ENCODE assay signal across 7 cellular contexts in genomic region chr2:24972315-24972958, GRCh38. TPM values are rescaled to one million over a fixed set of nuclear protein-coding genes. Genes with fewer than 3 reads are reported as not detected.
DNase-seq lines count a peak whose midpoint lies in the region; ATAC-seq, FAIRE-seq and TF ChIP-seq lines count a peak whose summit lies in the region.

No MANE protein-coding gene starts in this region.

- peak overlapping the region; percentile 37 for H3K56ac ChIP-seq in H1 (replicated peaks; ENCODE audit: insufficient read length, low read depth, low read length)

- H4K91ac ChIP-seq in H1 (replicated peaks; ENCODE audit: insufficient read length, low read length) = no peak overlapping the region

- H2BK20ac ChIP-seq in H1 (ENCODE audit: low read length) = no peak overlapping the region

- 2% methylated on average over 17 of the region's 19 CpGs; no CpG with 5 or more reads in 1 of the 2 experiments for WGBS in H1 (ENCODE audit: extremely low coverage in 1 of 2, insufficient coverage in 1 of 2, insufficient read length in 1 of 2, insufficient replicate concordance in 2 of 2, low coverage in 1 of 2, low lambda C conversion rate in 2 of 2, missing lambda C conversion rate in 1 of 2), 2 experiments

- no peak overlapping the region for H3K23ac ChIP-seq in H1 (ENCODE audit: insufficient read length)

- TF ChIP-seq POLR2A in GM12891 (IDR thresholded peaks at IDR 0.05; ENCODE audit: low read depth, low read length) = no peak
- TF ChIP-seq POLR2A in H1 (IDR thresholded peaks at IDR 0.05; ENCODE audit: control extremely low read depth in 1 of 2, low read depth in 2 of 2, low read length in 2 of 2) = no peak

- H3K4ac ChIP-seq in H1 (replicated peaks; ENCODE audit: insufficient read length, low read depth, low read length) = no peak overlapping the region

- POLR2A ChIA-PET in H1 (lab: Charles Lee; ENCODE audit: partially characterized antibody) = interaction anchor here (0.6 to 2.1 kb wide), 7 partner anchors 10 to 425 kb away, joined by 3 to 11 read pairs (median 3); no protein-coding TSS in a partner anchor

- peak overlapping the region; percentile 34 for H4K5ac ChIP-seq in H1 (ENCODE audit: insufficient read length, low read depth, low read length)

- H3K4me3 ChIP-seq in H1 (ENCODE audit: extremely low read depth in 1 of 4, insufficient read depth in 2 of 4, low read depth in 3 of 4, low read length in 4 of 4) = peak overlapping the region; percentile 88 to 96 (median 92)

- no peaks in the 10 kb centered on the region for H4K20me1 ChIP-seq in H1 (replicated peaks in 1 of 2; ENCODE audit: control insufficient read depth in 1 of 2, insufficient read depth in 2 of 2, low read length in 2 of 2)

- H2BK5ac ChIP-seq in H1 (ENCODE audit: low read depth, low read length) = peak overlapping the region; percentile 99; the same call in 1 of the 2 replicates

- CTCF ChIA-PET in H1 (lab: Charles Lee; ENCODE audit: partially characterized antibody) = interaction anchor here (1.0 to 8.8 kb wide), 6 partner anchors 69 to 223 kb away, joined by 3 to 176 read pairs (median 4); partner anchors contain the start of gene EFR3B

- H3K27ac ChIP-seq in H1 (ENCODE audit: low read depth, low read length) = peak overlapping the region; percentile 94

- 0 out of 2 replicates have a peak overlapping the region, but pooled peaks have one; percentile 88 for H3K18ac ChIP-seq in H1 (ENCODE audit: extremely low read depth, low read length)

- H2BK120ac ChIP-seq in H1 (replicated peaks; ENCODE audit: low read depth, low read length) = no peak overlapping the region

- no peaks in the 10 kb centered on the region for H3K27me3 ChIP-seq in H1 (replicated peaks in 1 of 4; ENCODE audit: control insufficient read depth in 3 of 4, extremely low read depth in 1 of 4, insufficient read depth in 3 of 4, low read length in 3 of 4)

- DNase-seq in GM12891 (ENCODE audit: insufficient read length, low spot score) (peak; percentile 18), NCI-H146 (lab: John Stamatoyannopoulos, UW) (peak; percentile 72), H1 (ENCODE audit: low read depth in 1 of 2, low spot score in 2 of 2) (no peak), midbrain (lab: John Stamatoyannopoulos, UW) (peak; percentile 48)
- peak; percentile 21 to 24 for DNase-seq in activated CD4-positive, alpha-beta T cell treated with anti-CD3 and anti-CD28 coated beads, Interleukin-2, amount 50 U/mL, for 4 hours
- DNase-seq in stimulated activated naive CD8-positive, alpha-beta T cell treated with anti-CD3 and anti-CD28 coated beads, Interleukin-15, Interleukin-2, amounts not matched to agents 100 U/mL and 50 U/mL, for 24 hours = peak; percentile 39

- H4K8ac ChIP-seq in H1 (ENCODE audit: extremely low read depth, insufficient read depth, low read length) = peak overlapping the region; percentile 75; the same call in 1 of the 2 replicates

- no peak for TF ChIP-seq CTCF in H1 (IDR thresholded peaks at IDR 0.05; ENCODE audit: control extremely low read depth in 1 of 3, insufficient read depth in 1 of 3, low read depth in 1 of 3, low read length in 3 of 3)

- H3K36me3 ChIP-seq in H1 (ENCODE audit: control insufficient read depth in 2 of 4, insufficient read depth in 4 of 4, low read length in 3 of 4) = no peaks in the 10 kb centered on the region

- no peak overlapping the region for H3K14ac ChIP-seq in H1 (ENCODE audit: insufficient read length)

- peaks cover 0 to 6% of the 10 kb centered on the region in 2 experiments; a peak in 1 of 4 replicates for H3K79me2 ChIP-seq in H1 (ENCODE audit: control insufficient read depth in 1 of 2, insufficient read depth in 2 of 2, low read length in 2 of 2)

- H2AK5ac ChIP-seq in H1 (ENCODE audit: low read depth, low read length) = no peak overlapping the region

- no peaks in the 10 kb centered on the region for H3K79me1 ChIP-seq in H1 (ENCODE audit: low read depth, low read length)

- no peak for ATAC-seq in stimulated activated naive CD8-positive, alpha-beta T cell treated with anti-CD3 and anti-CD28 coated beads, Interleukin-15, Interleukin-2, amounts not matched to agents 100 U/mL and 50 U/mL, for 24 hours
- no peak for ATAC-seq in HG02970 (IDR thresholded peaks at IDR 0.05; ENCODE audit: low FRiP score, unreplicated experiment)

- peak overlapping the region; percentile 87 to 98 for H3K4me2 ChIP-seq in H1 (ENCODE audit: insufficient read depth in 1 of 2, low read depth in 2 of 2, low read length in 2 of 2)

- H2BK15ac ChIP-seq in H1 (ENCODE audit: low read length) = no peak overlapping the region

- no peak for TF ChIP-seq RAD21 in H1 (IDR thresholded peaks at IDR 0.05 in 1 of 2, conservative IDR thresholded peaks at IDR 0.05 in 1 of 2; ENCODE audit: low read depth in 2 of 2, low read length in 2 of 2)

- H2BK12ac ChIP-seq in H1 (ENCODE audit: low read depth, low read length) = no peak overlapping the region; the same call in 1 of the 2 replicates

- peak overlapping the region; percentile 43 for H2AFZ ChIP-seq in H1 (ENCODE audit: low read length)

- peak overlapping the region; percentile 69 to 95 (median 89) for H3K9ac ChIP-seq in H1 (replicated peaks in 1 of 4; ENCODE audit: extremely low read depth in 1 of 4, low read depth in 3 of 4, low read length in 3 of 4)

- FAIRE-seq in GM12891 (lab: Jason Lieb, UNC) (peak; percentile 67), H1 (lab: Jason Lieb, UNC) (no peak)

- TF ChIP-seq EP300 in H1 (IDR thresholded peaks at IDR 0.05; ENCODE audit: borderline replicate concordance in 1 of 2, low read depth in 2 of 2, low read length in 2 of 2) = no peak

- H3K4me1 ChIP-seq in H1 (replicated peaks in 1 of 4; ENCODE audit: control insufficient read depth in 3 of 4, insufficient read depth in 4 of 4, low read length in 3 of 4) = no peaks in the 10 kb centered on the region

- peaks cover 10% of the 10 kb centered on the region for H3K23me2 ChIP-seq in H1 (ENCODE audit: low read depth, low read length)

- H3K9me3 ChIP-seq in H1 (ENCODE audit: insufficient read depth in 2 of 2, low read depth in 1 of 2, low read length in 1 of 2) = no peaks in the 10 kb centered on the region

TF ChIP-seq in GM12891, 5 proteins besides CTCF, POLR2A, EP300 and RAD21:
- TF ChIP-seq POLR2AphosphoS5 (IDR thresholded peaks at IDR 0.05; ENCODE audit: low read depth, low read length) = no peak
- no peak; the same call in 1 of the 2 replicates for TF ChIP-seq TAF1 (IDR thresholded peaks at IDR 0.05; ENCODE audit: low read depth, low read length)
- TF ChIP-seq PAX5 (IDR thresholded peaks at IDR 0.05; ENCODE audit: insufficient read depth, low read length, severe bottlenecking) = no peak
- TF ChIP-seq SPI1 (IDR thresholded peaks at IDR 0.05; ENCODE audit: low read depth, low read length) = no peak
- TF ChIP-seq POU2F2 (IDR thresholded peaks at IDR 0.05; ENCODE audit: low read depth, low read length) = no peak
TF ChIP-seq in GM12891: peak in this region for 0.

TF ChIP-seq in H1, 55 proteins besides CTCF, POLR2A, EP300 and RAD21:
- TF ChIP-seq SIRT6 (IDR thresholded peaks at IDR 0.05; ENCODE audit: low read length) (no peak), ASH2L (IDR thresholded peaks at IDR 0.05; ENCODE audit: low read length) (peak; percentile 19)

RNA-seq across cellular contexts. Expression of gene DNAJC27, which starts 0.7 kb away (rescaled TPM):
- 1.2 TPM for polyA plus RNA-seq in GM12891 (2012; ENCODE audit: low read depth, missing spikeins)
- 3.7 and 4.5 TPM in 2 replicates for total RNA-seq in H1 (2021; fragmentation: NEBNext Ultra II Directional; extraction: Animal tissue kit (Norgen Biotek cat#: 25700))
- 1.4 and 1.5 TPM in 2 replicates for polyA plus RNA-seq in H1 (2011; rRNA removed)
- 2.6 TPM for polyA plus RNA-seq in H1 (2011; cell fraction: cytosol; rRNA removed)
- polyA plus RNA-seq in H1 (2011; cell fraction: nucleus; rRNA removed) = 2.0 TPM
- polyA plus RNA-seq in H1 (2012, experiment 1 of 2) = 1.7 to 2.8 TPM (median 2.0 TPM) in 4 replicates
- polyA plus RNA-seq in H1 (2012, experiment 2 of 2) = 0.68 TPM
- 2.7 TPM for polyA plus RNA-seq in H1 (2013, experiment 1 of 2)
- 2.5 TPM for polyA plus RNA-seq in H1 (2013, experiment 2 of 2)
- 3.1 and 4.4 TPM in 2 replicates for polyA minus RNA-seq in H1 (2011; rRNA and poly(A)+ RNA removed)
- polyA minus RNA-seq in H1 (2011; cell fraction: cytosol; rRNA and poly(A)+ RNA removed) = 0.73 TPM
- 3.3 TPM for polyA minus RNA-seq in H1 (2011; cell fraction: nucleus; rRNA and poly(A)+ RNA removed)

RNA-seq across cellular contexts. Expression of gene ADCY3, which starts 52.4 kb away (rescaled TPM):
- polyA plus RNA-seq in GM12891 (2012; ENCODE audit: low read depth, missing spikeins) = 95.3 TPM
- total RNA-seq in H1 (2021; fragmentation: NEBNext Ultra II Directional; extraction: Animal tissue kit (Norgen Biotek cat#: 25700)) = 50.5 and 52.9 TPM in 2 replicates
- 45.1 and 61.8 TPM in 2 replicates for polyA plus RNA-seq in H1 (2011; rRNA removed)
- 42.3 TPM for polyA plus RNA-seq in H1 (2011; cell fraction: cytosol; rRNA removed)
- polyA plus RNA-seq in H1 (2011; cell fraction: nucleus; rRNA removed) = 128 TPM
- 29.0 to 39.1 TPM (median 33.5 TPM) in 4 replicates for polyA plus RNA-seq in H1 (2012, experiment 1 of 2)
- polyA plus RNA-seq in H1 (2012, experiment 2 of 2) = 22.5 TPM
- polyA plus RNA-seq in H1 (2013, experiment 1 of 2) = 38.2 TPM
- polyA plus RNA-seq in H1 (2013, experiment 2 of 2) = 35.0 TPM
- polyA minus RNA-seq in H1 (2011; rRNA and poly(A)+ RNA removed) = 92.2 and 116 TPM in 2 replicates
- polyA minus RNA-seq in H1 (2011; cell fraction: cytosol; rRNA and poly(A)+ RNA removed) = 37.3 TPM
- 53.5 TPM for polyA minus RNA-seq in H1 (2011; cell fraction: nucleus; rRNA and poly(A)+ RNA removed)

Comparison
In these comparisons a context has a peak if more than half of its experiments do, and no peak if none do; other contexts are left out.
1. DNase-seq: peak in GM12891 (single experiment), NCI-H146 (single experiment), activated CD4-positive, alpha-beta T cell treated with anti-CD3 and anti-CD28 coated beads, Interleukin-2, amount 50 U/mL, for 4 hours (2 of 2), midbrain (single experiment) and stimulated activated naive CD8-positive, alpha-beta T cell treated with anti-CD3 and anti-CD28 coated beads, Interleukin-15, Interleukin-2, amounts not matched to agents 100 U/mL and 50 U/mL, for 24 hours (single experiment); none in H1 (0 of 2).